Comparison of ENCODE assay signal across 13 cellular contexts in the genomic region with DNA sequence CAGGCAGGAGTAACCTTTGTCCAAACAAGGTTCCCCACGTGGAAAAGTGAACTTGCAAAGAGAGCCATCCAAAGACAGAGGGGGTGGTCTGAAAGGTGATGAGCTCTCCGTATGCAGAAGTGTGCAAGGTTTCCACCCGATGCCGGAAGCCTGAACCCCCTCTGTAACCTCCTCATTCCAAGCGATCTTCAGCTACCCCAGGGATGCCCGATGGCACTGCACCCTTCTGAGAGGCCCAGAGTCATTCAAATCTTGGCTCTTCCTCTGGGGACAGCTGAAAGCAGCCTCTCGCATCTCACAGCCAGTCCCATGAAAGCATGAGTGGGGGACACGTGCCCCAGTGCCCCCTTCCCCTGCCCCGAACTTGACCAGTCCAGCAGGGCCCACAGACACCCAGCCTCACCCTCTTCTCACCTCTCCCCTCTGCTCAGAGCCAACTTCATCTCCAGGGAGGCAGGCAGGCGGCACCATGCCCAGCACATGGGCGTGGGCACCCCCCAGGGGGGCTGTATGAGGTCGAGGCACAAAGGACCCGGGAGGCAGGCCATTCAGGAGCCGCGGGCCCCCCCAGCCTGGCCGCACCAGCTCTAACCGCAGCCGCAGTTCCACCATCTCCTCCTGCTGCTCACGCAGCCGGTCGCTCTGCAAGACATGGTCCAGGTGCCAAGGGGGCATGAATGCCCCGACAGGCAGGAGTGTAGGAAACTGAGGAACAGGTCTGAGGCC. TPM values are rescaled to one million over a fixed set of nuclear protein-coding genes. Genes with fewer than 3 reads are reported as not detected.
DNase-seq lines count a peak whose midpoint lies in the region; ATAC-seq, FAIRE-seq and TF ChIP-seq lines count a peak whose summit lies in the region.
"Had no signal": no experiment of that assay in that cellular context is flagged by ENCODE, and none has a peak within 500 bp of the region (broad histone marks: within the 10 kb centered on the region; RNA-seq: fewer than 3 reads in every experiment).

No MANE protein-coding gene starts in this region.

- no peak overlapping the region for H3K27ac ChIP-seq in GM12878 (ENCODE audit: control insufficient read depth, insufficient read depth)
- H3K27ac ChIP-seq in mesenchymal stem cell (ENCODE audit: low read length, poor library complexity, severe bottlenecking): no peak overlapping the region
- H3K27ac ChIP-seq in GM23338 (ENCODE audit: low read depth): no peak overlapping the region
- H3K27ac ChIP-seq: C4-2B had no signal

- H3K4ac ChIP-seq in mesenchymal stem cell (ENCODE audit: low read depth in 1 of 2, low read length in 2 of 2): no peak overlapping the region

- WGBS in GM12878 (ENCODE audit: insufficient coverage, insufficient replicate concordance, low lambda C conversion rate, missing lambda C conversion rate): 34% methylated on average over 22 of the region's 22 CpGs
- 92% methylated on average over 22 of the region's 22 CpGs for WGBS in mesenchymal stem cell

- peaks cover 2% of the 10 kb centered on the region; the same call in 1 of the 2 replicates for H3K9me2 ChIP-seq in GM23338 (ENCODE audit: insufficient read depth)

- no TSS peak for BruUV-seq in GM12878 (replicated peaks; lab: Mats Ljungman, UMichigan)

- H2BK15ac ChIP-seq in mesenchymal stem cell (ENCODE audit: low read depth, poor library complexity, severe bottlenecking): no peak overlapping the region

- peak in 1 of 2 donors; percentile 25 for DNase-seq in activated naive CD4-positive, alpha-beta T cell treated with anti-CD3 and anti-CD28 coated beads, Interleukin-2, amount 50 U/mL, for 72 hours (ENCODE audit: low spot score in 2 of 2)
- no peak for DNase-seq in activated naive CD4-positive, alpha-beta T cell treated with anti-CD3 and anti-CD28 coated beads, Interleukin-2, amount 50 U/mL, for 16 hours
- no peak for DNase-seq in GM12878 (ENCODE audit: low read depth, low spot score)
- DNase-seq in mesenchymal stem cell: no peak
- DNase-seq in stimulated activated naive CD8-positive, alpha-beta T cell treated with anti-CD3 and anti-CD28 coated beads, Interleukin-15, amount 100 ng/mL, for 72 hours: no peak
- no peak for DNase-seq in GM23338 (ENCODE audit: low spot score)
- DNase-seq: NCI-H1436 treated with DMSO at 0.1 percent for 48 hours, NCI-H2227 treated with DMSO at 0.1 percent for 48 hours had no signal

- H3K14ac ChIP-seq in mesenchymal stem cell (ENCODE audit: low read length in 2 of 2): no peak overlapping the region

- H3K4me1 ChIP-seq in GM12878 (ENCODE audit: control insufficient read depth, insufficient read depth, low read length) (no peaks in the 10 kb centered on the region), mesenchymal stem cell (ENCODE audit: control insufficient read depth, insufficient read depth, low read depth, low read length) (peaks cover 4% of the 10 kb centered on the region), GM23338 (ENCODE audit: insufficient read depth) (no peaks in the 10 kb centered on the region)
- H3K4me1 ChIP-seq: Caco-2 had no signal

- POLR2A ChIA-PET in GM12878 (lab: Charles Lee): interaction anchor here (1.1 kb wide), 1 partner anchor 37 kb away, joined by 4 read pairs; no protein-coding TSS in a partner anchor

- H3K4me3 ChIP-seq in GM12878: no peak overlapping the region
- no peak overlapping the region for H3K4me3 ChIP-seq in mesenchymal stem cell (ENCODE audit: insufficient read depth in 1 of 2, low read depth in 1 of 2, low read length in 2 of 2)
- H3K4me3 ChIP-seq in GM23338: no peak overlapping the region

- no peak overlapping the region for H2BK120ac ChIP-seq in mesenchymal stem cell (ENCODE audit: low read depth, low read length)

- ATAC-seq in activated naive CD4-positive, alpha-beta T cell treated with anti-CD3 and anti-CD28 coated beads, Interleukin-2, amount 50 U/mL, for 72 hours: peak; percentile 12 to 22
- ATAC-seq in GM12878: peak; percentile 24
- ATAC-seq in stimulated activated naive CD8-positive, alpha-beta T cell treated with anti-CD3 and anti-CD28 coated beads, Interleukin-15, amount 100 ng/mL, for 72 hours: peak; percentile 8
- ATAC-seq in GM21723 (IDR thresholded peaks at IDR 0.05; ENCODE audit: unreplicated experiment): no peak
- ATAC-seq in GM19035 (IDR thresholded peaks at IDR 0.05; ENCODE audit: unreplicated experiment): no peak
- no peak for ATAC-seq in GM23338

- H3F3A ChIP-seq in GM23338 (replicated peaks; ENCODE audit: low read depth): no peaks in the 10 kb centered on the region

- no peaks in the 10 kb centered on the region for H3K9me3 Mint-ChIP-seq in activated naive CD4-positive, alpha-beta T cell treated with anti-CD3 and anti-CD28 coated beads, Interleukin-2, amount 50 U/mL, for 72 hours
- no peaks in the 10 kb centered on the region for H3K9me3 Mint-ChIP-seq in stimulated activated naive CD8-positive, alpha-beta T cell treated with anti-CD3 and anti-CD28 coated beads, Interleukin-15, amount 100 ng/mL, for 72 hours
- H3K9me3 Mint-ChIP-seq in GM23338: no peaks in the 10 kb centered on the region

- H3K18ac ChIP-seq in mesenchymal stem cell (ENCODE audit: low read depth in 1 of 2, low read length in 2 of 2): no peak overlapping the region

- H3K9ac ChIP-seq in GM12878 (ENCODE audit: control insufficient read depth, insufficient read depth, low read length) (no peak overlapping the region), mesenchymal stem cell (ENCODE audit: low read length) (peak overlapping the region; percentile 18)

- H2AFZ ChIP-seq in GM12878 (ENCODE audit: control insufficient read depth, low read depth, low read length) (no peak overlapping the region), mesenchymal stem cell (ENCODE audit: low read depth, low read length) (no peak overlapping the region), GM23338 (no peak overlapping the region)

- H4K20me1 ChIP-seq in GM12878 (ENCODE audit: control insufficient read depth, insufficient read depth) (no peaks in the 10 kb centered on the region), GM23338 (replicated peaks; ENCODE audit: insufficient read depth) (0 out of 2 replicates have a peak, but pooled peaks cover 4% of the 10 kb centered on the region)

- in situ Hi-C loops in GM12878 (cut with MboI): no loop called here

- no peak overlapping the region for H3K4me2 ChIP-seq in GM12878 (ENCODE audit: control insufficient read depth, insufficient read depth)
- H3K4me2 ChIP-seq in mesenchymal stem cell (ENCODE audit: low read length, poor library complexity, severe bottlenecking): no peak overlapping the region
- no peak overlapping the region for H3K4me2 ChIP-seq in GM23338

- H4K8ac ChIP-seq in mesenchymal stem cell (ENCODE audit: low read length): no peak overlapping the region

- intact Hi-C loops in GM12878 (cut with micrococcal nuclease; ENCODE audit: unreplicated experiment): no loop called here

- no peaks in the 10 kb centered on the region for H3K9me3 ChIP-seq in GM12878 (replicated peaks; ENCODE audit: control insufficient read depth, insufficient read depth, low read length)
- no peaks in the 10 kb centered on the region for H3K9me3 ChIP-seq in mesenchymal stem cell (ENCODE audit: control insufficient read depth, low read length)
- H3K9me3 ChIP-seq: Caco-2 had no signal

- TF ChIP-seq POLR2A in GM12878 (IDR thresholded peaks at IDR 0.05; ENCODE audit: low read depth, low read length): no peak

- H3K27ac Mint-ChIP-seq in activated naive CD4-positive, alpha-beta T cell treated with anti-CD3 and anti-CD28 coated beads, Interleukin-2, amount 50 U/mL, for 72 hours: no peak overlapping the region
- peak overlapping the region; percentile 16 to 54 for H3K27ac Mint-ChIP-seq in stimulated activated naive CD8-positive, alpha-beta T cell treated with anti-CD3 and anti-CD28 coated beads, Interleukin-15, amount 100 ng/mL, for 72 hours
- H3K27ac Mint-ChIP-seq in GM23338: no peak overlapping the region

- SMC1A ChIA-PET in GM12878 (lab: Charles Lee; ENCODE audit: uncharacterized antibody, unreplicated experiment): no interaction called here

- no peak overlapping the region for H2BK5ac ChIP-seq in mesenchymal stem cell (ENCODE audit: low read depth, low read length, poor library complexity, severe bottlenecking)

- H3K4me3 Mint-ChIP-seq in stimulated activated naive CD8-positive, alpha-beta T cell treated with anti-CD3 and anti-CD28 coated beads, Interleukin-15, amount 100 ng/mL, for 72 hours: no peak overlapping the region
- H3K4me3 Mint-ChIP-seq in GM23338: no peak overlapping the region

- H3K27me3 ChIP-seq in GM12878 (replicated peaks in 1 of 2; ENCODE audit: control insufficient read depth in 2 of 2, insufficient read depth in 2 of 2, low read length in 1 of 2) (no peaks in the 10 kb centered on the region), mesenchymal stem cell (ENCODE audit: control insufficient read depth in 1 of 2, insufficient read depth in 1 of 2, low read length in 2 of 2) (no peaks in the 10 kb centered on the region), GM23338 (ENCODE audit: insufficient read depth) (0 out of 2 replicates have a peak, but pooled peaks cover 4% of the 10 kb centered on the region)

- FAIRE-seq in GM12878 (lab: Jason Lieb, UNC): no peak
- FAIRE-seq: A204.1 had no signal

- no peak for TF ChIP-seq EP300 in GM12878 (IDR thresholded peaks at IDR 0.05; ENCODE audit: borderline replicate concordance in 1 of 2, control insufficient read depth in 1 of 2, low read depth in 2 of 2, low read length in 2 of 2)

- CTCF ChIA-PET in GM12878 (lab: Yijun Ruan, JAX): interaction anchor here (0.8 to 1.6 kb wide), 2 partner anchors 61 to 92 kb away, joined by 3 read pairs; no protein-coding TSS in a partner anchor

- peaks cover 8% of the 10 kb centered on the region for H3K4me1 Mint-ChIP-seq in stimulated activated naive CD8-positive, alpha-beta T cell treated with anti-CD3 and anti-CD28 coated beads, Interleukin-15, amount 100 ng/mL, for 72 hours
- H3K4me1 Mint-ChIP-seq in GM23338: peaks cover 2% of the 10 kb centered on the region; the same call in 1 of the 3 replicates

- peaks cover 13% of the 10 kb centered on the region for H3K79me1 ChIP-seq in mesenchymal stem cell (replicated peaks; ENCODE audit: low read length, poor library complexity, severe bottlenecking)

- no peaks in the 10 kb centered on the region for H3K36me3 Mint-ChIP-seq in activated naive CD4-positive, alpha-beta T cell treated with anti-CD3 and anti-CD28 coated beads, Interleukin-2, amount 50 U/mL, for 72 hours
- H3K36me3 Mint-ChIP-seq in GM23338 (ENCODE audit: low read depth): peaks cover 43% of the 10 kb centered on the region

- no peak overlapping the region for H2AK5ac ChIP-seq in mesenchymal stem cell (ENCODE audit: low read length, severe bottlenecking)

- no peak for TF ChIP-seq CTCF in GM12878 (IDR thresholded peaks at IDR 0.05 in 2 of 3, conservative IDR thresholded peaks at IDR 0.05 in 1 of 3; ENCODE audit: control insufficient read depth in 2 of 3, extremely low read depth in 1 of 3, insufficient read depth in 1 of 3, low read depth in 3 of 3, low read length in 3 of 3)
- TF ChIP-seq CTCF in GM23338 (conservative IDR thresholded peaks at IDR 0.05; ENCODE audit: low read depth in 2 of 2): no peak

- no peak overlapping the region for H2BK12ac ChIP-seq in mesenchymal stem cell (ENCODE audit: low read length in 2 of 2)

- peaks cover 9% of the 10 kb centered on the region for H3K27me3 Mint-ChIP-seq in stimulated activated naive CD8-positive, alpha-beta T cell treated with anti-CD3 and anti-CD28 coated beads, Interleukin-15, amount 100 ng/mL, for 72 hours
- peaks cover 6% of the 10 kb centered on the region for H3K27me3 Mint-ChIP-seq in GM23338 (ENCODE audit: insufficient read depth, low read depth, poor library complexity)

- H3K36me3 ChIP-seq in GM12878 (ENCODE audit: control insufficient read depth in 2 of 2, insufficient read depth in 2 of 2, low read length in 1 of 2) (no peaks in the 10 kb centered on the region), mesenchymal stem cell (ENCODE audit: control insufficient read depth in 1 of 2, insufficient read depth in 2 of 2, low read depth in 1 of 2, low read length in 2 of 2) (peaks cover 55 to 62% of the 10 kb centered on the region in 2 experiments), GM23338 (ENCODE audit: insufficient read depth) (no peaks in the 10 kb centered on the region; the same call in 1 of the 2 replicates)

- H3K23ac ChIP-seq in mesenchymal stem cell (ENCODE audit: low read length in 2 of 2): no peak overlapping the region

- no peak for TF ChIP-seq RAD21 in GM12878 (IDR thresholded peaks at IDR 0.05; ENCODE audit: insufficient read depth, low read depth, low read length)

- H3K79me2 ChIP-seq in GM12878 (ENCODE audit: control insufficient read depth, insufficient read depth, low read length) (no peaks in the 10 kb centered on the region), GM23338 (replicated peaks; ENCODE audit: insufficient read depth) (no peaks in the 10 kb centered on the region)

- RAD21 ChIA-PET in GM12878 (lab: Charles Lee; ENCODE audit: unreplicated experiment): no interaction called here

- H4K91ac ChIP-seq in mesenchymal stem cell (ENCODE audit: low read length): no peak overlapping the region

RNA-seq across cellular contexts. Expression of a gene that starts 8.7 kb away (rescaled TPM):
- total RNA-seq in activated naive CD4-positive, alpha-beta T cell treated with anti-CD3 and anti-CD28 coated beads, Interleukin-2, amount 50 U/mL, for 72 hours: 1 to 10 TPM; 1.4 to 4.6 TPM
- 0.66 and 1.3 TPM in 2 replicates for total RNA-seq in GM12878 (2013; cell fraction: nucleolus; rRNA removed)
- total RNA-seq in GM12878 (2014; rRNA removed): 0.05 and 0.11 TPM in 2 replicates
- total RNA-seq in GM12878 (2014; rRNA removed; fragmentation: Illumina TruSeq; extraction: Trizol): 0.04 TPM in 1 of 2 replicates, not detected in the other
- 0.16 and 0.36 TPM in 2 replicates for total RNA-seq in GM12878 (2021)
- 0.08 TPM for polyA plus RNA-seq in GM12878 (2011; ENCODE audit: low read depth)
- 0.14 and 0.26 TPM in 2 replicates for polyA plus RNA-seq in GM12878 (2011; rRNA removed)
- polyA plus RNA-seq in GM12878 (2011; cell fraction: cytosol; rRNA removed): 0.28 and 0.67 TPM in 2 replicates
- 1.0 and 1.7 TPM in 2 replicates for polyA plus RNA-seq in GM12878 (2011; cell fraction: nucleus; rRNA removed)
- 0.41 and 0.52 TPM in 2 replicates for polyA plus RNA-seq in GM12878 (2012)
- 0.01 TPM in 1 of 2 replicates, not detected in the other for polyA plus RNA-seq in GM12878 (2014; fragmentation: Illumina TruSeq; extraction: Trizol)
- not detected for polyA plus RNA-seq in GM12878 (2014; fragmentation: Nextera tagmentation; extraction: Ambion mirVana)
- polyA plus RNA-seq in GM12878 (2014; rRNA removed): 0.09 and 0.18 TPM in 2 replicates
- under 1 TPM; 0.04 to 0.11 TPM for polyA plus RNA-seq in GM12878 (2016; fragmentation: Nextera tagmentation; extraction: Ambion mirVana)
- 0.07 and 0.46 TPM in 2 replicates for polyA minus RNA-seq in GM12878 (2011; rRNA and poly(A)+ RNA removed)
- polyA minus RNA-seq in GM12878 (2011; cell fraction: cytosol; rRNA and poly(A)+ RNA removed): not detected in 2 replicates
- polyA minus RNA-seq in GM12878 (2011; cell fraction: nucleus; rRNA and poly(A)+ RNA removed): 0.24 and 0.67 TPM in 2 replicates
- polyA plus RNA-seq in mesenchymal stem cell (2013, experiment 1 of 2): 4.7 TPM
- polyA plus RNA-seq in mesenchymal stem cell (2013, experiment 2 of 2): 4.5 TPM
- total RNA-seq in GM23338 (2014; rRNA removed; shearing (Covaris generic)): 13.4 and 20.1 TPM in 2 replicates
- 4.3 and 4.6 TPM in 2 replicates for polyA plus RNA-seq in GM23338 (2016; fragmentation: Nextera tagmentation; extraction: Ambion mirVana)

RNA-seq across cellular contexts. Expression of a gene that starts 32.6 kb away (rescaled TPM):
- under 1 TPM; 0.43 to 0.46 TPM for total RNA-seq in activated naive CD4-positive, alpha-beta T cell treated with anti-CD3 and anti-CD28 coated beads, Interleukin-2, amount 50 U/mL, for 72 hours
- total RNA-seq in GM12878 (2013; cell fraction: nucleolus; rRNA removed): 0.86 and 1.6 TPM in 2 replicates
- total RNA-seq in GM12878 (2014; rRNA removed) (0.11 TPM in 1 of 2 replicates, not detected in the other), GM12878 (2014; rRNA removed; fragmentation: Illumina TruSeq; extraction: Trizol) (not detected in 2 replicates), GM12878 (2021) (0.08 TPM in 1 of 2 replicates, not detected in the other)
- not detected for polyA plus RNA-seq in GM12878 (2011; ENCODE audit: low read depth)
- polyA plus RNA-seq in GM12878 (2011; rRNA removed) (0.24 TPM in 1 of 2 replicates, not detected in the other), GM12878 (2014; fragmentation: Illumina TruSeq; extraction: Trizol) (not detected in 2 replicates), GM12878 (2014; fragmentation: Nextera tagmentation; extraction: Ambion mirVana) (under 1 TPM; 0.05 to 0.13 TPM), GM12878 (2014; rRNA removed) (not detected in 2 replicates), GM12878 (2016; fragmentation: Nextera tagmentation; extraction: Ambion mirVana) (not detected), GM23338 (2016; fragmentation: Nextera tagmentation; extraction: Ambion mirVana) (0.21 and 0.45 TPM in 2 replicates)
- 0.05 and 0.07 TPM in 2 replicates for polyA plus RNA-seq in GM12878 (2011; cell fraction: cytosol; rRNA removed)
- 0.16 and 0.27 TPM in 2 replicates for polyA plus RNA-seq in GM12878 (2011; cell fraction: nucleus; rRNA removed)
- 0.07 and 0.11 TPM in 2 replicates for polyA plus RNA-seq in GM12878 (2012)
- 0.10 TPM in 1 of 2 replicates, not detected in the other for polyA minus RNA-seq in GM12878 (2011; rRNA and poly(A)+ RNA removed)
- polyA minus RNA-seq in GM12878 (2011; cell fraction: cytosol; rRNA and poly(A)+ RNA removed): not detected in 2 replicates
- polyA minus RNA-seq in GM12878 (2011; cell fraction: nucleus; rRNA and poly(A)+ RNA removed): 0.73 TPM in 1 of 2 replicates, not detected in the other
- 0.14 TPM for polyA plus RNA-seq in mesenchymal stem cell (2013, experiment 1 of 2)
- polyA plus RNA-seq in mesenchymal stem cell (2013, experiment 2 of 2): 0.03 TPM
- 0.50 and 0.90 TPM in 2 replicates for total RNA-seq in GM23338 (2014; rRNA removed; shearing (Covaris generic))
- total RNA-seq: Caco-2 had no signal

RNA-seq across cellular contexts. Expression of a gene that starts 44.0 kb away (rescaled TPM):
- total RNA-seq in activated naive CD4-positive, alpha-beta T cell treated with anti-CD3 and anti-CD28 coated beads, Interleukin-2, amount 50 U/mL, for 72 hours: 1 to 10 TPM; 3.0 to 5.0 TPM
- total RNA-seq in GM12878 (2013; cell fraction: nucleolus; rRNA removed): 6.9 and 7.6 TPM in 2 replicates
- total RNA-seq in GM12878 (2014; rRNA removed): 1.9 and 2.5 TPM in 2 replicates
- total RNA-seq in GM12878 (2014; rRNA removed; fragmentation: Illumina TruSeq; extraction: Trizol): 2.0 and 2.1 TPM in 2 replicates
- total RNA-seq in GM12878 (2021): 2.0 and 2.8 TPM in 2 replicates
- polyA plus RNA-seq in GM12878 (2011; ENCODE audit: low read depth): 2.6 TPM
- 1.4 and 1.5 TPM in 2 replicates for polyA plus RNA-seq in GM12878 (2011; rRNA removed)
- polyA plus RNA-seq in GM12878 (2011; cell fraction: cytosol; rRNA removed): 0.75 and 1.5 TPM in 2 replicates
- 0.31 and 0.75 TPM in 2 replicates for polyA plus RNA-seq in GM12878 (2011; cell fraction: nucleus; rRNA removed)
- 2.6 and 3.3 TPM in 2 replicates for polyA plus RNA-seq in GM12878 (2012)
- polyA plus RNA-seq in GM12878 (2014; fragmentation: Illumina TruSeq; extraction: Trizol): 1.8 and 2.1 TPM in 2 replicates
- 1 to 10 TPM; 1.4 to 1.5 TPM for polyA plus RNA-seq in GM12878 (2014; fragmentation: Nextera tagmentation; extraction: Ambion mirVana)
- 2.1 and 3.5 TPM in 2 replicates for polyA plus RNA-seq in GM12878 (2014; rRNA removed)
- 1 to 10 TPM; 1.7 to 2.1 TPM for polyA plus RNA-seq in GM12878 (2016; fragmentation: Nextera tagmentation; extraction: Ambion mirVana)
- 1.5 and 1.9 TPM in 2 replicates for polyA minus RNA-seq in GM12878 (2011; rRNA and poly(A)+ RNA removed)
- polyA minus RNA-seq in GM12878 (2011; cell fraction: cytosol; rRNA and poly(A)+ RNA removed): 0.73 TPM in 1 of 2 replicates, not detected in the other
- polyA minus RNA-seq in GM12878 (2011; cell fraction: nucleus; rRNA and poly(A)+ RNA removed): 0.38 and 0.60 TPM in 2 replicates
- 3.7 TPM for polyA plus RNA-seq in mesenchymal stem cell (2013, experiment 1 of 2)
- polyA plus RNA-seq in mesenchymal stem cell (2013, experiment 2 of 2): 3.5 TPM
- 4.5 and 4.8 TPM in 2 replicates for total RNA-seq in GM23338 (2014; rRNA removed; shearing (Covaris generic))
- polyA plus RNA-seq in GM23338 (2016; fragmentation: Nextera tagmentation; extraction: Ambion mirVana): 2.1 and 3.9 TPM in 2 replicates

RNA-seq across cellular contexts. Expression of a gene that starts 44.0 kb away (rescaled TPM):
- total RNA-seq in activated naive CD4-positive, alpha-beta T cell treated with anti-CD3 and anti-CD28 coated beads, Interleukin-2, amount 50 U/mL, for 72 hours: not detected
- not detected in 2 replicates for total RNA-seq in GM12878 (2013; cell fraction: nucleolus; rRNA removed)
- total RNA-seq in GM12878 (2014; rRNA removed) (not detected in 2 replicates), GM12878 (2014; rRNA removed; fragmentation: Illumina TruSeq; extraction: Trizol) (not detected in 2 replicates), GM12878 (2021) (not detected in 2 replicates)
- polyA plus RNA-seq in GM12878 (2011; ENCODE audit: low read depth): not detected
- polyA plus RNA-seq in GM12878 (2011; rRNA removed) (not detected in 2 replicates), GM12878 (2014; fragmentation: Illumina TruSeq; extraction: Trizol) (not detected in 2 replicates), GM12878 (2014; fragmentation: Nextera tagmentation; extraction: Ambion mirVana) (not detected), GM12878 (2014; rRNA removed) (not detected in 2 replicates), GM12878 (2016; fragmentation: Nextera tagmentation; extraction: Ambion mirVana) (not detected), GM23338 (2016; fragmentation: Nextera tagmentation; extraction: Ambion mirVana) (not detected in 2 replicates)
- polyA plus RNA-seq in GM12878 (2011; cell fraction: cytosol; rRNA removed): not detected in 2 replicates
- not detected in 2 replicates for polyA plus RNA-seq in GM12878 (2011; cell fraction: nucleus; rRNA removed)
- polyA plus RNA-seq in GM12878 (2012): not detected in 2 replicates
- not detected in 2 replicates for polyA minus RNA-seq in GM12878 (2011; rRNA and poly(A)+ RNA removed)
- not detected in 2 replicates for polyA minus RNA-seq in GM12878 (2011; cell fraction: cytosol; rRNA and poly(A)+ RNA removed)
- polyA minus RNA-seq in GM12878 (2011; cell fraction: nucleus; rRNA and poly(A)+ RNA removed): not detected in 2 replicates
- 0.07 TPM for polyA plus RNA-seq in mesenchymal stem cell (2013, experiment 1 of 2)
- 0.04 TPM for polyA plus RNA-seq in mesenchymal stem cell (2013, experiment 2 of 2)
- 0.14 TPM in 1 of 2 replicates, not detected in the other for total RNA-seq in GM23338 (2014; rRNA removed; shearing (Covaris generic))

Comparison
In these comparisons a context has a peak if more than half of its experiments do, and no peak if none do; other contexts are left out.
1. ATAC-seq: peak in activated naive CD4-positive, alpha-beta T cell treated with anti-CD3 and anti-CD28 coated beads, Interleukin-2, amount 50 U/mL, for 72 hours (2 of 2), GM12878 (single experiment) and stimulated activated naive CD8-positive, alpha-beta T cell treated with anti-CD3 and anti-CD28 coated beads, Interleukin-15, amount 100 ng/mL, for 72 hours (single experiment); none in GM21723 (single experiment), GM19035 (single experiment) and GM23338 (single experiment).
2. H3K27ac Mint-ChIP-seq: peak in stimulated activated naive CD8-positive, alpha-beta T cell treated with anti-CD3 and anti-CD28 coated beads, Interleukin-15, amount 100 ng/mL, for 72 hours (2 of 2); none in activated naive CD4-positive, alpha-beta T cell treated with anti-CD3 and anti-CD28 coated beads, Interleukin-2, amount 50 U/mL, for 72 hours (0 of 2) and GM23338 (single experiment).